ENCODE assay signal across 26 cellular contexts in genomic region chr5:107216587-107216986, GRCh38.
DNase-seq lines count a peak whose midpoint lies in the region; ATAC-seq lines count a peak whose summit lies in the region.
"Had no signal": no experiment of that assay in that cellular context is flagged by ENCODE, and none has a peak within 500 bp of the region (broad histone marks: within the 10 kb centered on the region; RNA-seq: fewer than 3 reads in every experiment).

No MANE protein-coding gene starts in this region.

- intact Hi-C loops in Right ventricle myocardium superior (cut with DNase I) = no loop called here
- intact Hi-C loops in left cardiac atrium (cut with DNase I) = loop anchor here in 1 of 2 donors (5.0 kb wide), 1 partner anchor 456 kb away; the partner anchor contains the start of gene EFNA5
- intact Hi-C loops in left ventricle myocardium superior (cut with micrococcal nuclease) = no loop called here

- peak; percentile 11 for ATAC-seq in Right ventricle myocardium superior (ENCODE audit: poor library complexity)
- ATAC-seq in left cardiac atrium = no peak
- peak; percentile 3 for ATAC-seq in left ventricle myocardium superior
- ATAC-seq in HG02678 (IDR thresholded peaks at IDR 0.05; ENCODE audit: unreplicated experiment) = no peak
- no peak for ATAC-seq in HG03097 (IDR thresholded peaks at IDR 0.05; ENCODE audit: low FRiP score, unreplicated experiment)
- ATAC-seq: activated CD4-positive, alpha-beta T cell treated with anti-CD3 and anti-CD28 coated beads for 36 hours; activated CD8-positive, alpha-beta T cell treated with anti-CD3 and anti-CD28 coated beads for 36 hours; body of pancreas; left colon; pancreas had no signal

- in situ Hi-C loops in KBM-7 (cut with MboI; ENCODE audit: low pct_unique_long_range_greater_than_20kb, low sequenced_read_pairs) = no loop called here

- no peak for DNase-seq in Right ventricle myocardium superior
- no peak for DNase-seq in left cardiac atrium
- peak; percentile 20 for DNase-seq in NCI-H748 treated with DMSO at 0.1 percent for 48 hours (lab: John Stamatoyannopoulos, UW)
- no peak for DNase-seq in left ventricle myocardium superior
- no peak for DNase-seq in SKM-1 (lab: John Stamatoyannopoulos, UW; ENCODE audit: unreplicated experiment)
- no peak for DNase-seq in KBM-7
- DNase-seq: 8988T; activated CD4-positive, alpha-beta T cell treated with anti-CD3 and anti-CD28 coated beads for 36 hours; activated CD8-positive, alpha-beta memory T cell treated with anti-CD3 and anti-CD28 coated beads, Interleukin-2, amount 50 U/mL, for 48 hours; activated CD8-positive, alpha-beta T cell treated with anti-CD3 and anti-CD28 coated beads for 36 hours; activated naive CD4-positive, alpha-beta T cell treated with Interleukin-2 at 50 U/mL for 16 hours; body of pancreas; DMS79 treated with DMSO at 0.1 percent for 48 hours; foreskin melanocyte; GF-D8; left colon; NCI-H1417 treated with DMSO at 0.1 percent for 48 hours; NCI-H2081; NCI-H526; pancreas; SJCRH30; stomach; T1000; trophoblast cell had no signal

Comparison
In these comparisons a context has a peak if more than half of its experiments do, and no peak if none do; other contexts are left out.
1. ATAC-seq: peak in Right ventricle myocardium superior (single experiment) and left ventricle myocardium superior (single experiment); none in left cardiac atrium (0 of 2), HG02678 (single experiment) and HG03097 (single experiment).